In the genomic region with DNA sequence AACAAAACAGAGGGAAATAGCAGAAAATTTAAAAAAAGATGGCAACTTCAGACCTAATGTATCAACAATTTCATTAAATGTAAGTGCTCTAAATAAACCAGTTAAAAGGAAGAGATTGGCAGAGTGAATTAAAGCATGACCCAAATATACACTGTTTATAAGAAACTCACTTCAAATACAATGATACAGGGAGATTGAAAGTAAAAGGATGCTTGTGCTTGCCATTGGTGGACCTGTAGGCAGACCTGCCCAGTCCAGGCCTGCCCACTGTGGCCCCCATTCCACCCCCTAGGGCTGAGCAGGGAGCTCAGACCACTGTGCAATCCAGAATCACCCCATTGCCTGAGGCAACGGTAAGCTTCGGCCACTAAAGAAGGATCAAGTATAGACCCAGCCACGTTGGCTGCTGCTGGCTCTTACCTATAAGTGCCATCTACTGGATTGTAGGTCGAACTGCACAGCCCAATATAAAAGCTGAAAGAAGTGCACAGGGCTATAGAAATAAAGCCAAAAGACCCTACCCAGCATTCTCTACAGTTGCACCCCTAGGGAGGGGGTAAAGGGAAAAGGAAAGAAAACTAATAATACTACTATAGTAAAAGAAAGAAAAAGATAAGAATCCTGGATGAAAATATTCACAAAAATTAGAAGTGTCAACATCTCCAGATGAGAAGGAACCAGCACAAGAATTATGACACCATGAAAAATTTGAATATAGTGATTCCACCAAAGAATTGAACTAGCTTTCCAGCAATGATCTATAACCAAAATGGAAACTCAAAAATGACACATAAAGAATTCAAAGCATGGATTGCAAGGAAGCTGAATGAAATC, we compare ENCODE assay signal across 8 cellular contexts. TPM values are rescaled to one million over a fixed set of nuclear protein-coding genes. Genes with fewer than 3 reads are reported as not detected.
DNase-seq lines count a peak whose midpoint lies in the region; ATAC-seq, FAIRE-seq and TF ChIP-seq lines count a peak whose summit lies in the region.

No MANE protein-coding gene starts in this region.

- H3K27me3 ChIP-seq in HCT116 (ENCODE audit: insufficient read depth, low read length) (peaks cover 5% of the 10 kb centered on the region; the same call in 1 of the 2 replicates), small intestine (ENCODE audit: control insufficient read depth in 2 of 2, insufficient read depth in 2 of 2, low read length in 2 of 2) (no peaks in the 10 kb centered on the region)

- H3K9me2 ChIP-seq in HCT116 (ENCODE audit: insufficient read depth): no peaks in the 10 kb centered on the region

- FAIRE-seq in small intestine (lab: Jason Lieb, UNC): no peak

- H3K4me3 ChIP-seq in HCT116 (replicated peaks in 1 of 2; ENCODE audit: low read depth in 1 of 2, low read length in 2 of 2) (no peak overlapping the region), small intestine (ENCODE audit: low read depth in 1 of 2, low read length in 2 of 2) (no peak overlapping the region)

- no peaks in the 10 kb centered on the region for H3K4me1 ChIP-seq in HCT116 (ENCODE audit: control insufficient read depth in 1 of 2, insufficient read depth in 2 of 2, low read length in 2 of 2)
- H3K4me1 ChIP-seq in small intestine (ENCODE audit: control insufficient read depth in 2 of 2, insufficient read depth in 1 of 2, low read depth in 1 of 2, low read length in 1 of 2): no peaks in the 10 kb centered on the region

- H3K36me3 ChIP-seq in HCT116 (ENCODE audit: control insufficient read depth in 1 of 2, insufficient read depth in 2 of 2, low read length in 2 of 2) (no peaks in the 10 kb centered on the region), small intestine (ENCODE audit: control insufficient read depth in 2 of 2, insufficient read depth in 2 of 2, low read length in 2 of 2) (no peaks in the 10 kb centered on the region)

- peak overlapping the region; percentile 38 for H3K4me3 Mint-ChIP-seq in activated naive CD8-positive, alpha-beta T cell

- peak; percentile 90 for TF ChIP-seq RAD21 in HCT116 (IDR thresholded peaks at IDR 0.05; ENCODE audit: low read depth)

- intact Hi-C loops in HCT116 (cut with micrococcal nuclease): loop anchor here (1.0 to 5.0 kb wide), 5 partner anchors 566 to 1622 kb away; no protein-coding TSS in a partner anchor
- intact Hi-C loops in left ventricle myocardium superior (cut with micrococcal nuclease): no loop called here

- DNase-seq in NCI-H2107 treated with DMSO at 0.1 percent for 48 hours (lab: John Stamatoyannopoulos, UW; ENCODE audit: unreplicated experiment) (peak; percentile 40), NCI-H2107 (lab: John Stamatoyannopoulos, UW) (no peak), HCT116 (ENCODE audit: low read depth, low spot score) (peak; percentile 48), LoVo (ENCODE audit: low spot score) (peak; percentile 50), RPMI8226 (peak; percentile 70), left ventricle myocardium superior (peak; percentile 35), small intestine (peak; percentile 54)

- no peak overlapping the region for H3K27ac ChIP-seq in HCT116 (ENCODE audit: low read depth, low read length)
- H3K27ac ChIP-seq in small intestine (ENCODE audit: low read depth in 1 of 2, low read length in 1 of 2): no peak overlapping the region

- no TSS peak for BruUV-seq in HCT116 (replicated peaks; lab: Mats Ljungman, UMichigan)

- no peak for TF ChIP-seq POLR2A in HCT116 (IDR thresholded peaks at IDR 0.05; ENCODE audit: borderline replicate concordance, extremely low read depth, insufficient read depth, insufficient read length)

- H3K4me1 Mint-ChIP-seq in activated naive CD8-positive, alpha-beta T cell (ENCODE audit: low read depth): no peaks in the 10 kb centered on the region

- H3K27me3 Mint-ChIP-seq in activated naive CD8-positive, alpha-beta T cell: peaks cover 20% of the 10 kb centered on the region

- H3K9me3 Mint-ChIP-seq in activated naive CD8-positive, alpha-beta T cell (ENCODE audit: low read depth): no peaks in the 10 kb centered on the region

- TF ChIP-seq CTCF in HCT116 (IDR thresholded peaks at IDR 0.05 in 2 of 3, conservative IDR thresholded peaks at IDR 0.05 in 1 of 3; ENCODE audit: borderline replicate concordance in 1 of 3, insufficient read depth in 1 of 3, low read depth in 2 of 3, low read length in 2 of 3): peak; percentile 72 to 81 (median 79)

- WGBS in small intestine, 3 donors: 0 to 1% (median 0%) methylated on average over 4 of the region's 4 CpGs

- no peaks in the 10 kb centered on the region for H3K36me3 Mint-ChIP-seq in activated naive CD8-positive, alpha-beta T cell

- peak overlapping the region; percentile 49 for H3K4me2 ChIP-seq in HCT116 (ENCODE audit: low read length)

- no peak overlapping the region for H3K9ac ChIP-seq in HCT116 (ENCODE audit: low read length)

- RAD21 ChIA-PET in HCT116 (lab: Charles Lee; ENCODE audit: low non-redundant PET in 1 of 2, low total read pairs in 2 of 2, uncharacterized antibody in 2 of 2, unreplicated experiment in 2 of 2): interaction anchor here (0.6 to 1.6 kb wide), 6 partner anchors 60 to 1625 kb away, joined by 3 to 7 read pairs (median 4); no protein-coding TSS in a partner anchor

- CTCF ChIA-PET in HCT116 (lab: Charles Lee): interaction anchor here (0.6 to 3.0 kb wide), 6 partner anchors 15 to 799 kb away, joined by 3 to 39 read pairs (median 4); no protein-coding TSS in a partner anchor

- peak; percentile 99 for ATAC-seq in HCT116
- ATAC-seq in left ventricle myocardium superior: peak; percentile 73

- no peaks in the 10 kb centered on the region for H4K20me1 ChIP-seq in HCT116 (ENCODE audit: insufficient read depth)

- H2AFZ ChIP-seq in HCT116 (ENCODE audit: low read depth, low read length, poor library complexity, severe bottlenecking): peak overlapping the region; percentile 5

- POLR2A ChIA-PET in HCT116 (lab: Charles Lee): no interaction called here

- H3K9me3 ChIP-seq in HCT116 (ENCODE audit: control insufficient read depth in 1 of 2, insufficient read depth in 1 of 2, low read depth in 1 of 2, low read length in 2 of 2) (no peaks in the 10 kb centered on the region), small intestine (ENCODE audit: control insufficient read depth, low read depth) (no peaks in the 10 kb centered on the region)

- H3K27ac Mint-ChIP-seq in activated naive CD8-positive, alpha-beta T cell: no peak overlapping the region

- no peaks in the 10 kb centered on the region for H3K79me2 ChIP-seq in HCT116 (ENCODE audit: insufficient read depth, low read length)

TF ChIP-seq in HCT116, 20 proteins besides CTCF, POLR2A, EP300 and RAD21:
- TF ChIP-seq SP1 (IDR thresholded peaks at IDR 0.05; ENCODE audit: low read depth): no peak
- TF ChIP-seq, protein P1, sequence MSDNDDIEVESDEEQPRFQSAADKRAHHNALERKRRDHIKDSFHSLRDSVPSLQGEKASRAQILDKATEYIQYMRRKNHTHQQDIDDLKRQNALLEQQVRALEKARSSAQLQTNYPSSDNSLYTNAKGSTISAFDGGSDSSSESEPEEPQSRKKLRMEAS (IDR thresholded peaks at IDR 0.05): peak; percentile 60

RNA-seq across cellular contexts. Expression of a gene that starts 36.1 kb away (rescaled TPM):
- total RNA-seq in HCT116 (2021; ENCODE audit: unreplicated experiment): 282 TPM
- 379 and 457 TPM in 2 replicates for polyA plus RNA-seq in HCT116 (2012)
- total RNA-seq in left ventricle myocardium superior: 138 TPM
- 100 to 1,000 TPM; 305 to 314 (median 311) TPM for polyA plus RNA-seq in small intestine

RNA-seq across cellular contexts. Expression of a gene that starts 37.2 kb away (rescaled TPM):
- total RNA-seq in HCT116 (2021; ENCODE audit: unreplicated experiment) (22.7 TPM), left ventricle myocardium superior (8.8 TPM)
- 18.4 and 19.8 TPM in 2 replicates for polyA plus RNA-seq in HCT116 (2012)
- 10 to 100 TPM; 10.0 to 17.3 (median 11.9) TPM for polyA plus RNA-seq in small intestine
